Comparison of ENCODE assay signal across 22 cellular contexts in the genomic region with DNA sequence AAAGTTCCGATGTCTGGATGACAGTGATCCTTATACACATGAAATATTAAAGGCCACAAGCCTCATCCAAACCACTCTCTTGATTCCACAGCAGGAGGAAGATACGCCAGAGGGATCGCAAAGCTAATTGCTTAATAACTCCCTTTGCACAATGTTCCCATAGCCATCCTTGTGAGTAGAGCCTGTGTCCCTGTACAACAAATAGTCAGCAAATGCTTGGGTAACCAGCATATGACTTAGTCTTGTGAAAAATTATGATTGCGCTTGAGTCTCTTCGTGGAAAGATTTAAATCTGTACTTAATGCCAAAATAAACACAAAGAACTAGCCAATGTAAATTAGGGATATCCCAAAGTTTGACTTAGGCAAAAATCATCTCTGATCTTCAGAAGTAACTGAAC.
"Had no signal": no experiment of that assay in that cellular context is flagged by ENCODE, and none has a peak within 500 bp of the region (broad histone marks: within the 10 kb centered on the region; RNA-seq: fewer than 3 reads in every experiment).

No MANE protein-coding gene starts in this region.

- H3K36me3 Mint-ChIP-seq: immature natural killer cell, neural progenitor cell had no signal

- H3K27me3 Mint-ChIP-seq: activated T-helper 17 cell treated with anti-CD3 and anti-CD28 coated beads, Interleukin-2, amount 50 U/mL, for 72 hours; stimulated activated naive B cell treated with anti-CD40 and anti-IgM and Interleukin-4, amounts not matched to agents 10 μg/mL and 1 μg/mL and 100 μg/mL, for 72 hours had no signal

- ATAC-seq: activated T-helper 17 cell treated with anti-CD3 and anti-CD28 coated beads, Interleukin-2, amount 50 U/mL, for 72 hours; gastrocnemius medialis; heart left ventricle; left cardiac atrium; stimulated activated naive B cell treated with anti-CD40 and anti-IgM and Interleukin-4, amounts not matched to agents 10 μg/mL and 1 μg/mL and 100 μg/mL, for 72 hours had no signal

- H3K27ac Mint-ChIP-seq: activated T-helper 17 cell treated with anti-CD3 and anti-CD28 coated beads, Interleukin-2, amount 50 U/mL, for 72 hours; endodermal cell; immature natural killer cell; neural progenitor cell; stimulated activated naive B cell treated with anti-CD40 and anti-IgM and Interleukin-4, amounts not matched to agents 10 μg/mL and 1 μg/mL and 100 μg/mL, for 72 hours had no signal

- H3K4me1 ChIP-seq: ascending aorta, gastrocnemius medialis, heart left ventricle, neural progenitor cell, tibial nerve had no signal

- H3K9me3 Mint-ChIP-seq: activated T-helper 17 cell treated with anti-CD3 and anti-CD28 coated beads, Interleukin-2, amount 50 U/mL, for 72 hours; immature natural killer cell had no signal

- H3K27me3 ChIP-seq: ascending aorta, cardiac muscle cell, gastrocnemius medialis, neural progenitor cell, ovary, tibial nerve had no signal

- DNase-seq: activated CD4-positive, alpha-beta T cell treated with anti-CD3 and anti-CD28 coated beads for 1 hour; activated CD4-positive, alpha-beta T cell treated with anti-CD3 and anti-CD28 coated beads, Interleukin-2, amount 50 U/mL, for 48 hours; activated naive CD4-positive, alpha-beta T cell treated with Interleukin-2 at 50 U/mL for 16 hours; dorsolateral prefrontal cortex; endodermal cell; gastrocnemius medialis; heart left ventricle; immature natural killer cell; left cardiac atrium; naive B cell; ovary; stimulated activated CD4-positive, alpha-beta T cell treated with anti-CD3 and anti-CD28 coated beads, Interleukin-12 subunit alpha, Interleukin-12 subunit beta, amount 100 ng/mL, for 4 hours; stimulated activated CD4-positive, alpha-beta T cell treated with anti-CD3 and anti-CD28 coated beads, Interleukin-2, amount 100 ng/mL, for 24 hours; stimulated activated naive B cell treated with anti-CD40 and anti-IgM and Interleukin-4, amounts not matched to agents 10 μg/mL and 1 μg/mL and 100 μg/mL, for 72 hours; substantia nigra had no signal

- H3K4me1 Mint-ChIP-seq: activated T-helper 17 cell treated with anti-CD3 and anti-CD28 coated beads, Interleukin-2, amount 50 U/mL, for 72 hours; immature natural killer cell; neural progenitor cell had no signal

- H3K9me3 ChIP-seq: ascending aorta, gastrocnemius medialis, heart left ventricle, ovary, tibial nerve had no signal

- H3K4me3 ChIP-seq: ascending aorta, cardiac muscle cell, dorsolateral prefrontal cortex, gastrocnemius medialis, heart left ventricle, lung, neural progenitor cell, ovary, SK-N-MC, tibial nerve had no signal

- H3K4me3 Mint-ChIP-seq: activated T-helper 17 cell treated with anti-CD3 and anti-CD28 coated beads, Interleukin-2, amount 50 U/mL, for 72 hours; endodermal cell; immature natural killer cell; neural progenitor cell; stimulated activated naive B cell treated with anti-CD40 and anti-IgM and Interleukin-4, amounts not matched to agents 10 μg/mL and 1 μg/mL and 100 μg/mL, for 72 hours had no signal

- H3K36me3 ChIP-seq: ascending aorta, cardiac muscle cell, gastrocnemius medialis, heart left ventricle, neural progenitor cell, ovary, tibial nerve had no signal

- H3K27ac ChIP-seq: ascending aorta, cardiac muscle cell, dorsolateral prefrontal cortex, gastrocnemius medialis, heart left ventricle, neural progenitor cell, ovary, SK-N-MC, tibial nerve had no signal
